In genomic region chr14:50233335-50234250, GRCh38 we compare ENCODE assay signal across 11 cellular contexts. TPM values are rescaled to one million over a fixed set of nuclear protein-coding genes. Genes with fewer than 3 reads are reported as not detected.
A peak's percentile ranks its signal among the peaks of the same experiment; 100 is the strongest.
DNase-seq lines count a peak whose midpoint lies in the region; ATAC-seq, FAIRE-seq and TF ChIP-seq lines count a peak whose summit lies in the region.
"Had no signal": no experiment of that assay in that cellular context is flagged by ENCODE, and none has a peak within 500 bp of the region (broad histone marks: within the 10 kb centered on the region; RNA-seq: fewer than 3 reads in every experiment).

No MANE protein-coding gene starts in this region.

- H4K20me1 ChIP-seq in HepG2 (ENCODE audit: insufficient read depth, low read length), result no peaks in the 10 kb centered on the region

- peak overlapping the region; percentile 85; the same call in 1 of the 2 replicates for H3K4me2 ChIP-seq in HepG2 (ENCODE audit: low read depth, low read length)
- no peak overlapping the region for H3K4me2 ChIP-seq in mesendoderm (ENCODE audit: low read length)

- POLR2A ChIA-PET in HepG2 (lab: Yijun Ruan, JAX), result no interaction called here

- H3K4me1 ChIP-seq in HepG2 (ENCODE audit: insufficient read depth, low read length), result peaks cover 43% of the 10 kb centered on the region
- H3K4me1 ChIP-seq in right lobe of liver, result peaks cover 0 to 16% (median 6%) of the 10 kb centered on the region in 4 donors
- H3K4me1 ChIP-seq in RWPE2 (ENCODE audit: insufficient read depth, poor library complexity, severe bottlenecking), result peaks cover 10% of the 10 kb centered on the region
- peaks cover 12% of the 10 kb centered on the region for H3K4me1 ChIP-seq in effector memory CD4-positive, alpha-beta T cell (ENCODE audit: control insufficient read depth, insufficient read depth, low read length, poor library complexity, severe bottlenecking)
- peaks cover 0 to 35% (median 32%) of the 10 kb centered on the region in 5 donors for H3K4me1 ChIP-seq in subcutaneous abdominal adipose tissue (ENCODE audit: control insufficient read depth in 5 of 5, insufficient read depth in 5 of 5, low read length in 5 of 5)
- H3K4me1 ChIP-seq in mesendoderm (ENCODE audit: control insufficient read depth, low read depth, low read length), result no peaks in the 10 kb centered on the region
- peaks cover 32% of the 10 kb centered on the region for H3K4me1 ChIP-seq in vagina

- H2BK15ac ChIP-seq in mesendoderm (replicated peaks; ENCODE audit: low read depth), result no peak overlapping the region

- no TSS peak for BruUV-seq in HepG2 (replicated peaks; lab: Mats Ljungman, UMichigan)

- 0 out of 3 replicates have a peak, but pooled peaks have one; percentile 4 for ATAC-seq in HepG2
- ATAC-seq in right lobe of liver, result no peak
- ATAC-seq in RWPE2 (ENCODE audit: low read depth), result no peak
- ATAC-seq: HCT116 had no signal

- no peak for TF ChIP-seq CTCF in HepG2 (CRISPR knock-in tag; IDR thresholded peaks at IDR 0.05)
- no peak for TF ChIP-seq CTCF in right lobe of liver (IDR thresholded peaks at IDR 0.05)
- no peak for TF ChIP-seq CTCF in RWPE2 (IDR thresholded peaks at IDR 0.05; ENCODE audit: poor library complexity, severe bottlenecking)
- no peak for TF ChIP-seq CTCF in vagina (IDR thresholded peaks at IDR 0.05)

- H2BK5ac ChIP-seq in mesendoderm (ENCODE audit: low read length), result no peak overlapping the region

- intact Hi-C loops in HepG2 (cut with micrococcal nuclease; ENCODE audit: unreplicated experiment), result loop anchor here (2.0 to 5.0 kb wide), 2 partner anchors 79 to 299 kb away; partner anchors contain the start of genes DMAC2L, L2HGDH and MAP4K5
- intact Hi-C loops in right lobe of liver (cut with DNase I), result no loop called here
- intact Hi-C loops in vagina (cut with DNase I), result no loop called here

- H3K79me1 ChIP-seq in mesendoderm (ENCODE audit: low read length), result peaks cover 2% of the 10 kb centered on the region

- no peak overlapping the region for H3K4ac ChIP-seq in mesendoderm (ENCODE audit: low read depth, low read length)

- H3K27ac ChIP-seq in HepG2 (ENCODE audit: extremely low read length, insufficient read depth, low read length) (no peak overlapping the region), right lobe of liver (no peak overlapping the region), RWPE2 (ENCODE audit: poor library complexity, severe bottlenecking) (peak overlapping the region; percentile 0), subcutaneous abdominal adipose tissue (ENCODE audit: low read depth, low read length) (peak overlapping the region; percentile 94), mesendoderm (ENCODE audit: low read depth, low read length) (no peak overlapping the region), vagina (no peak overlapping the region)
- no peak overlapping the region for H3K27ac ChIP-seq in effector memory CD4-positive, alpha-beta T cell (ENCODE audit: insufficient read depth, low read length, poor library complexity, severe bottlenecking)

- H3K79me2 ChIP-seq in HepG2 (ENCODE audit: insufficient read depth, low read length) (peaks cover 22% of the 10 kb centered on the region), mesendoderm (ENCODE audit: control insufficient read depth, insufficient read depth, low read length) (peaks cover 12% of the 10 kb centered on the region)

- in situ Hi-C loops in HepG2 (cut with HindIII; ENCODE audit: extremely low pct_ligation_motif_present, low pct_unique_long_range_greater_than_20kb), result loop anchor here (25.0 kb wide), 1 partner anchor 371 kb away; the partner anchor contains the start of gene NEMF

- H3K4me3 ChIP-seq in HepG2 (replicated peaks in 1 of 3; ENCODE audit: insufficient read depth in 1 of 3, low read depth in 2 of 3, low read length in 3 of 3), result no peak overlapping the region
- no peak overlapping the region for H3K4me3 ChIP-seq in right lobe of liver
- no peak overlapping the region for H3K4me3 ChIP-seq in RWPE2 (ENCODE audit: severe bottlenecking)
- no peak overlapping the region for H3K4me3 ChIP-seq in effector memory CD4-positive, alpha-beta T cell (ENCODE audit: insufficient read depth, low read depth, low read length, poor library complexity, severe bottlenecking)
- no peak overlapping the region for H3K4me3 ChIP-seq in subcutaneous abdominal adipose tissue (ENCODE audit: low read depth in 1 of 5, low read length in 5 of 5)
- no peak overlapping the region for H3K4me3 ChIP-seq in mesendoderm (ENCODE audit: low read length)
- no peak overlapping the region for H3K4me3 ChIP-seq in vagina
- H3K4me3 ChIP-seq: SK-N-MC had no signal

- H3K18ac ChIP-seq in mesendoderm (ENCODE audit: low read length), result no peak overlapping the region

- 70% methylated on average over 18 of the region's 18 CpGs for WGBS in HepG2 (ENCODE audit: low lambda C conversion rate)
- WGBS in right lobe of liver (ENCODE audit: insufficient coverage, low coverage, low lambda C conversion rate, missing lambda C conversion rate), result 76% methylated on average over 16 of the region's 18 CpGs
- no CpG with 5 or more reads among the region's 18 CpGs for WGBS in mesendoderm (ENCODE audit: extremely low coverage, insufficient coverage, low lambda C conversion rate)

- H2AFZ ChIP-seq in HepG2 (ENCODE audit: low read length), result no peak overlapping the region

- no peak overlapping the region for H4K8ac ChIP-seq in mesendoderm (ENCODE audit: low read depth, low read length)

- TF ChIP-seq EP300 in HepG2 (IDR thresholded peaks at IDR 0.05; ENCODE audit: low read depth in 2 of 2, low read length in 2 of 2) (no peak), HepG2 (CRISPR knock-in tag; IDR thresholded peaks at IDR 0.05; ENCODE audit: borderline replicate concordance) (no peak)

- H3K56ac ChIP-seq in mesendoderm (ENCODE audit: low read length), result no peak overlapping the region

- H3K27me3 ChIP-seq in HepG2 (ENCODE audit: control insufficient read depth in 1 of 2, insufficient read depth in 2 of 2, low read length in 2 of 2) (no peaks in the 10 kb centered on the region), right lobe of liver (no peaks in the 10 kb centered on the region), RWPE2 (ENCODE audit: insufficient read depth, poor library complexity, severe bottlenecking) (no peaks in the 10 kb centered on the region), subcutaneous abdominal adipose tissue (ENCODE audit: control insufficient read depth in 5 of 5, insufficient read depth in 4 of 5, low read length in 5 of 5) (no peaks in the 10 kb centered on the region), mesendoderm (ENCODE audit: insufficient read depth, low read length, poor library complexity) (no peaks in the 10 kb centered on the region), vagina (no peaks in the 10 kb centered on the region)
- H3K27me3 ChIP-seq in effector memory CD4-positive, alpha-beta T cell (replicated peaks; ENCODE audit: control insufficient read depth, insufficient read depth, low read length, poor library complexity, severe bottlenecking), result no peaks in the 10 kb centered on the region

- H3K9me3 ChIP-seq in HepG2 (ENCODE audit: low read length) (no peaks in the 10 kb centered on the region; the same call in 1 of the 2 replicates), right lobe of liver (no peaks in the 10 kb centered on the region), RWPE2 (ENCODE audit: severe bottlenecking) (no peaks in the 10 kb centered on the region), subcutaneous abdominal adipose tissue (ENCODE audit: control insufficient read depth in 5 of 5, low read length in 5 of 5) (no peaks in the 10 kb centered on the region), vagina (no peaks in the 10 kb centered on the region)
- no peaks in the 10 kb centered on the region for H3K9me3 ChIP-seq in effector memory CD4-positive, alpha-beta T cell (ENCODE audit: control insufficient read depth, low read length)

- H3K36me3 ChIP-seq in HepG2 (replicated peaks in 1 of 2; ENCODE audit: control insufficient read depth in 1 of 2, insufficient read depth in 2 of 2, low read length in 2 of 2) (no peaks in the 10 kb centered on the region), right lobe of liver (no peaks in the 10 kb centered on the region), RWPE2 (ENCODE audit: low read depth) (peaks cover 5% of the 10 kb centered on the region; the same call in 1 of the 2 replicates), subcutaneous abdominal adipose tissue (ENCODE audit: control insufficient read depth in 5 of 5, insufficient read depth in 5 of 5, low read length in 5 of 5) (no peaks in the 10 kb centered on the region), mesendoderm (ENCODE audit: control insufficient read depth, insufficient read depth, low read length) (no peaks in the 10 kb centered on the region), vagina (no peaks in the 10 kb centered on the region)
- no peaks in the 10 kb centered on the region for H3K36me3 ChIP-seq in effector memory CD4-positive, alpha-beta T cell (ENCODE audit: control insufficient read depth, insufficient read depth, low read length)

- H3K9ac ChIP-seq in HepG2 (ENCODE audit: insufficient read depth, low read depth, low read length) (no peak overlapping the region), subcutaneous abdominal adipose tissue (ENCODE audit: low read length in 5 of 5) (no peak overlapping the region), mesendoderm (ENCODE audit: low read length) (no peak overlapping the region)

- H2AK5ac ChIP-seq in mesendoderm (ENCODE audit: low read length), result no peak overlapping the region

- no peak for TF ChIP-seq RAD21 in HepG2 (CRISPR knock-in tag; IDR thresholded peaks at IDR 0.05)

- H3K23ac ChIP-seq in mesendoderm (ENCODE audit: low read length), result no peak overlapping the region

- FAIRE-seq in HepG2 (lab: Jason Lieb, UNC), result no peak

- CTCF ChIA-PET in HepG2 (lab: Yijun Ruan, JAX; ENCODE audit: low intra/inter-chr PET ratio, low total read pairs), result no interaction called here

- H2BK120ac ChIP-seq in mesendoderm (ENCODE audit: low read depth, low read length), result no peak overlapping the region

- TF ChIP-seq POLR2A in HepG2 (IDR thresholded peaks at IDR 0.05; ENCODE audit: insufficient read depth in 1 of 2, low read depth in 2 of 2, low read length in 2 of 2), result no peak
- TF ChIP-seq POLR2A in right lobe of liver (IDR thresholded peaks at IDR 0.05), result no peak
- TF ChIP-seq POLR2A in vagina (IDR thresholded peaks at IDR 0.05), result no peak

- DNase-seq in HepG2 (ENCODE audit: low spot score) (peak; percentile 67), right lobe of liver (no peak), RWPE2 (ENCODE audit: low spot score) (no peak), mesendoderm (no peak), T-helper 9 cell (no peak), vagina (ENCODE audit: extremely low spot score in 2 of 2) (no peak)
- DNase-seq in effector memory CD4-positive, alpha-beta T cell, result peak in 2 of 3 donors; percentile 1 to 9
- DNase-seq: NCI-H187 treated with DMSO at 0.1 percent for 48 hours had no signal

- H4K5ac ChIP-seq in mesendoderm (ENCODE audit: low read length), result no peak overlapping the region

RNA-seq across cellular contexts. Expression of gene SOS2, which starts 2.2 kb away (rescaled TPM):
- total RNA-seq in HepG2 (2016; rRNA removed; fragmentation: Illumina TruSeq; extraction: Trizol) (12.1 and 14.9 TPM in 2 replicates), right lobe of liver (10 to 100 TPM in 3 of 6 experiments, 1 to 10 TPM in 3; 9.0 to 12.4 (median 10.3) TPM), vagina (23.8 TPM)
- 5.2 and 6.4 TPM in 2 replicates for total RNA-seq in HepG2 (2016; cell fraction: cytosol; rRNA removed; fragmentation: Illumina TruSeq; extraction: Trizol; ENCODE audit: low read depth)
- 11.5 and 13.8 TPM in 2 replicates for total RNA-seq in HepG2 (2016; cell fraction: insoluble cytoplasmic fraction; rRNA removed; fragmentation: Illumina TruSeq; extraction: Trizol)
- total RNA-seq in HepG2 (2016; cell fraction: membrane; rRNA removed; fragmentation: Illumina TruSeq; extraction: Trizol), result 7.3 and 7.9 TPM in 2 replicates
- total RNA-seq in HepG2 (2016; cell fraction: nucleus; rRNA removed; fragmentation: Illumina TruSeq; extraction: Trizol), result 14.5 and 15.8 TPM in 2 replicates
- 8.8 and 9.3 TPM in 2 replicates for polyA plus RNA-seq in HepG2 (2011; rRNA removed)
- 3.6 and 6.0 TPM in 2 replicates for polyA plus RNA-seq in HepG2 (2011; cell fraction: cytosol; rRNA removed)
- 4.3 and 5.0 TPM in 2 replicates for polyA plus RNA-seq in HepG2 (2011; cell fraction: nucleus; rRNA removed)
- polyA plus RNA-seq in HepG2 (2012), result 8.1 and 8.2 TPM in 2 replicates
- polyA plus RNA-seq in HepG2 (2016; cell fraction: cytosol; fragmentation: Illumina TruSeq; extraction: Trizol; ENCODE audit: low read depth), result 0.43 and 0.45 TPM in 2 replicates
- 11.6 and 11.8 TPM in 2 replicates for polyA plus RNA-seq in HepG2 (2016; cell fraction: insoluble cytoplasmic fraction; fragmentation: Illumina TruSeq; extraction: Trizol; ENCODE audit: low read depth)
- 2.4 and 3.1 TPM in 2 replicates for polyA plus RNA-seq in HepG2 (2016; cell fraction: membrane; fragmentation: Illumina TruSeq; extraction: Trizol; ENCODE audit: low read depth)
- polyA plus RNA-seq in HepG2 (2016; cell fraction: nucleus; fragmentation: Illumina TruSeq; extraction: Trizol; ENCODE audit: insufficient read depth, low read depth), result 11.0 and 11.2 TPM in 2 replicates
- 7.3 and 7.9 TPM in 2 replicates for polyA minus RNA-seq in HepG2 (2011; rRNA and poly(A)+ RNA removed; ENCODE audit: low replicate concordance)
- polyA minus RNA-seq in HepG2 (2011; cell fraction: cytosol; rRNA and poly(A)+ RNA removed), result 10.0 and 11.1 TPM in 2 replicates
- polyA minus RNA-seq in HepG2 (2011; cell fraction: nucleus; rRNA and poly(A)+ RNA removed), result 39.7 and 43.0 TPM in 2 replicates
- 7.3 TPM for polyA plus RNA-seq in mesendoderm (2013, experiment 1 of 2)
- 7.5 TPM for polyA plus RNA-seq in mesendoderm (2013, experiment 2 of 2)

Comparison
In these comparisons a context has a peak if more than half of its experiments do, and no peak if none do; other contexts are left out.
1. DNase-seq: peak in HepG2 (single experiment) and effector memory CD4-positive, alpha-beta T cell (2 of 3); none in right lobe of liver (0 of 3), RWPE2 (single experiment), mesendoderm (single experiment), T-helper 9 cell (single experiment) and vagina (0 of 2).
2. H3K27ac ChIP-seq: peak in RWPE2 (single experiment) and subcutaneous abdominal adipose tissue (single experiment); none in HepG2 (single experiment), right lobe of liver (0 of 3), effector memory CD4-positive, alpha-beta T cell (single experiment), mesendoderm (single experiment) and vagina (single experiment).